Comparison of ENCODE assay signal across 1 cellular context in the genomic region with DNA sequence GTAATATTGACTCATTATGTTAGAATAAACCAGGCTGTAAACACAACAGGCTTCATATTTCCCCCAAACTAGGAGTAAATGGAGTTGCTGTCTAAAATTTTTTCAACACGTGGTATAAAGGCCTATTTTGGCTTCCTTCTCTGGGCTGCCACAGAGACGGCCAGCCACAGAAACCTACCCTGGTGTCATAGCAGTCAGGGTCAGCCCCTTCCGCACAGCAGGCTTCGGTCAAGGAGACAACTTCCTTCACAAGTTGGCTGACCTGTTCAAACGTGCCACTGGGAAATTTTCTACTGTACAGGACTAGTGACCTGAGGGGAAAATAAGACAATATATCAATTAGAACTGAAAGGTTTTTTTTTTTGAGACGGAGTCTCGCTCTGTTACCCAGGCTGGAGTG.
TF ChIP-seq lines count a peak whose summit lies in the region.

No MANE protein-coding gene starts in this region.

TF ChIP-seq in H1, 55 proteins besides CTCF, POLR2A, EP300 and RAD21 (continued from another document):
- TF ChIP-seq POLR2AphosphoS5 (IDR thresholded peaks at IDR 0.05; ENCODE audit: low read depth, low read length) = no peak
- TF ChIP-seq, protein P1, sequence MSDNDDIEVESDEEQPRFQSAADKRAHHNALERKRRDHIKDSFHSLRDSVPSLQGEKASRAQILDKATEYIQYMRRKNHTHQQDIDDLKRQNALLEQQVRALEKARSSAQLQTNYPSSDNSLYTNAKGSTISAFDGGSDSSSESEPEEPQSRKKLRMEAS (IDR thresholded peaks at IDR 0.05) = no peak
- no peak for TF ChIP-seq ASH2L (IDR thresholded peaks at IDR 0.05; ENCODE audit: low read length)
